In genomic region chr19:23395722-23396117, GRCh38 we compare ENCODE assay signal across 7 cellular contexts. TPM values are rescaled to one million over a fixed set of nuclear protein-coding genes. Genes with fewer than 3 reads are reported as not detected.
DNase-seq lines count a peak whose midpoint lies in the region; ATAC-seq and TF ChIP-seq lines count a peak whose summit lies in the region.
"Not testable (repeated sequence)": the region's sequence is repeated elsewhere in the genome, so short reads cannot be mapped to it uniquely, and the experiment has no call there.

No MANE protein-coding gene starts in this region.

- peak overlapping the region; percentile 98 for H3K4me3 Mint-ChIP-seq in activated T-cell treated with anti-CD3 and anti-CD28 coated beads, Interleukin-2, amount 50 U/mL, for 24 hours
- peak overlapping the region in 7 of 10 donors; percentile 50 to 99 (median 97) for H3K4me3 Mint-ChIP-seq in naive thymus-derived CD8-positive, alpha-beta T cell

- not testable (repeated sequence) for H3K4me2 ChIP-seq in PC-3 (ENCODE audit: low read length); skeletal muscle satellite cell (ENCODE audit: low read length)

- not testable (repeated sequence) for H3K27ac ChIP-seq in PC-3 (ENCODE audit: low read length)

- not testable (repeated sequence) for H3K27me3 Mint-ChIP-seq in activated T-cell treated with anti-CD3 and anti-CD28 coated beads, Interleukin-2, amount 50 U/mL, for 24 hours; naive thymus-derived CD8-positive, alpha-beta T cell

- peaks cover 14% of the 10 kb centered on the region for H3F3A ChIP-seq in PC-3 (ENCODE audit: low read length, unreplicated experiment)

- intact Hi-C loops in PC-3 (cut with micrococcal nuclease), result loop anchor here (10.0 kb wide), 2 partner anchors 61 to 289 kb away; partner anchors contain the start of gene ZNF675
- intact Hi-C loops in Right ventricle myocardium superior (cut with DNase I), result loop anchor here (10.0 kb wide), 1 partner anchor 141 kb away; the partner anchor contains the start of gene ZNF724

- H3K9me3 Mint-ChIP-seq in activated T-cell treated with anti-CD3 and anti-CD28 coated beads, Interleukin-2, amount 50 U/mL, for 24 hours, result not testable (repeated sequence)
- peaks cover 0 to 18% (median 3%) of the 10 kb centered on the region in 9 donors for H3K9me3 Mint-ChIP-seq in naive thymus-derived CD8-positive, alpha-beta T cell

- peaks cover 11% of the 10 kb centered on the region; the same call in 1 of the 2 replicates for H3K36me3 ChIP-seq in PC-3 (ENCODE audit: low read depth, low read length)
- H3K36me3 ChIP-seq in skeletal muscle satellite cell (ENCODE audit: insufficient read depth, low read length), result peaks cover 18% of the 10 kb centered on the region

- H2AFZ ChIP-seq in PC-3 (ENCODE audit: low read length), result 0 out of 2 replicates have a peak overlapping the region, but pooled peaks have one; percentile 26

- H3K9me2 ChIP-seq in PC-3 (replicated peaks; ENCODE audit: low read length), result not testable (repeated sequence)

- peaks cover 32% of the 10 kb centered on the region for H3K4me1 Mint-ChIP-seq in activated T-cell treated with anti-CD3 and anti-CD28 coated beads, Interleukin-2, amount 50 U/mL, for 24 hours (ENCODE audit: low read depth)
- peaks cover 11 to 41% (median 35%) of the 10 kb centered on the region in 4 donors for H3K4me1 Mint-ChIP-seq in naive thymus-derived CD8-positive, alpha-beta T cell

- not testable (repeated sequence) for H3K9me3 ChIP-seq in PC-3 (ENCODE audit: low read length); skeletal muscle satellite cell (replicated peaks; ENCODE audit: low read length)

- CTCF ChIA-PET in PC-3 (lab: Charles Lee), result not testable (repeated sequence)

- BruUV-seq in PC-3 (replicated peaks; lab: Mats Ljungman, UMichigan), result TSS peak; percentile 34

- H3K79me2 ChIP-seq in PC-3 (ENCODE audit: low read length), result peaks cover 44% of the 10 kb centered on the region

- peaks cover 31% of the 10 kb centered on the region for H3K4me1 ChIP-seq in PC-3 (ENCODE audit: insufficient read depth, low read length)
- H3K4me1 ChIP-seq in skeletal muscle satellite cell (ENCODE audit: control insufficient read depth, insufficient read depth, low read length), result not testable (repeated sequence)

- peak; percentile 7 for ATAC-seq in GM19395 (IDR thresholded peaks at IDR 0.05; ENCODE audit: unreplicated experiment)
- ATAC-seq in PC-3; Right ventricle myocardium superior (ENCODE audit: poor library complexity); naive thymus-derived CD8-positive, alpha-beta T cell: not testable (repeated sequence)

- not testable (repeated sequence) for DNase-seq in PC-3; activated T-cell treated with anti-CD3 and anti-CD28 coated beads, Interleukin-2, amount 50 U/mL, for 24 hours; cardiac fibroblast (ENCODE audit: low read depth in 2 of 2); naive thymus-derived CD8-positive, alpha-beta T cell
- peak; percentile 47 for DNase-seq in Right ventricle myocardium superior

- H3K27me3 ChIP-seq in PC-3 (ENCODE audit: low read length); skeletal muscle satellite cell (ENCODE audit: control insufficient read depth, insufficient read depth, low read length): not testable (repeated sequence)

- not testable (repeated sequence) for H4K20me1 ChIP-seq in PC-3 (ENCODE audit: low read length)

- H3K36me3 Mint-ChIP-seq in activated T-cell treated with anti-CD3 and anti-CD28 coated beads, Interleukin-2, amount 50 U/mL, for 24 hours (ENCODE audit: low read depth), result peaks cover 46% of the 10 kb centered on the region
- peaks cover 10 to 33% (median 25%) of the 10 kb centered on the region in 3 donors for H3K36me3 Mint-ChIP-seq in naive thymus-derived CD8-positive, alpha-beta T cell

- POLR2A ChIA-PET in PC-3 (lab: Charles Lee; ENCODE audit: unreplicated experiment), result interaction anchor here (0.6 to 0.7 kb wide), 4 partner anchors 135 to 271 kb away, joined by 3 to 5 read pairs (median 4); no protein-coding TSS in a partner anchor
- POLR2A ChIA-PET in naive thymus-derived CD8-positive, alpha-beta T cell (lab: Charles Lee), result interaction anchor here (0.7 to 2.3 kb wide), 16 partner anchors 8 to 1890 kb away, joined by 3 to 38 read pairs (median 4); partner anchors contain the start of genes ZNF254, ZNF429, ZNF43 and ZNF675

- H3K9ac ChIP-seq in PC-3 (ENCODE audit: low read length), result not testable (repeated sequence)
- peak overlapping the region; percentile 98 for H3K9ac ChIP-seq in skeletal muscle satellite cell (ENCODE audit: low read depth, low read length)

- not testable (repeated sequence) for TF ChIP-seq CTCF in PC-3 (conservative IDR thresholded peaks at IDR 0.05; ENCODE audit: low read depth, low read length); cardiac fibroblast (IDR thresholded peaks at IDR 0.05; ENCODE audit: low read depth, low read length)

- H3K27ac Mint-ChIP-seq in activated T-cell treated with anti-CD3 and anti-CD28 coated beads, Interleukin-2, amount 50 U/mL, for 24 hours, result peak overlapping the region; percentile 66
- H3K27ac Mint-ChIP-seq in naive thymus-derived CD8-positive, alpha-beta T cell, result peak overlapping the region; percentile 66 to 99 (median 98)

- H3K4me3 ChIP-seq in PC-3 (ENCODE audit: low read length); skeletal muscle satellite cell (ENCODE audit: low read length): not testable (repeated sequence)
- H3K4me3 ChIP-seq in cardiac fibroblast (replicated peaks in 1 of 2; ENCODE audit: low read depth in 2 of 2, low read length in 2 of 2), result peak overlapping the region; percentile 79 to 96

RNA-seq across cellular contexts. Expression of gene ZNF91, which starts 0.4 kb away (rescaled TPM):
- total RNA-seq in PC-3 (2014; rRNA removed) (18.7 and 22.2 TPM in 2 replicates), Right ventricle myocardium superior (90.6 TPM)
- total RNA-seq in naive thymus-derived CD8-positive, alpha-beta T cell, result 100 to 1,000 TPM; 106 to 121 TPM
- 10 to 100 TPM; 44.2 to 53.8 (median 51.7) TPM for polyA plus RNA-seq in naive thymus-derived CD8-positive, alpha-beta T cell
- total RNA-seq in skeletal muscle satellite cell (2012; rRNA removed), result 16.8 and 18.5 TPM in 2 replicates
